1 cellular context compared by ENCODE assay signal in the genomic region with DNA sequence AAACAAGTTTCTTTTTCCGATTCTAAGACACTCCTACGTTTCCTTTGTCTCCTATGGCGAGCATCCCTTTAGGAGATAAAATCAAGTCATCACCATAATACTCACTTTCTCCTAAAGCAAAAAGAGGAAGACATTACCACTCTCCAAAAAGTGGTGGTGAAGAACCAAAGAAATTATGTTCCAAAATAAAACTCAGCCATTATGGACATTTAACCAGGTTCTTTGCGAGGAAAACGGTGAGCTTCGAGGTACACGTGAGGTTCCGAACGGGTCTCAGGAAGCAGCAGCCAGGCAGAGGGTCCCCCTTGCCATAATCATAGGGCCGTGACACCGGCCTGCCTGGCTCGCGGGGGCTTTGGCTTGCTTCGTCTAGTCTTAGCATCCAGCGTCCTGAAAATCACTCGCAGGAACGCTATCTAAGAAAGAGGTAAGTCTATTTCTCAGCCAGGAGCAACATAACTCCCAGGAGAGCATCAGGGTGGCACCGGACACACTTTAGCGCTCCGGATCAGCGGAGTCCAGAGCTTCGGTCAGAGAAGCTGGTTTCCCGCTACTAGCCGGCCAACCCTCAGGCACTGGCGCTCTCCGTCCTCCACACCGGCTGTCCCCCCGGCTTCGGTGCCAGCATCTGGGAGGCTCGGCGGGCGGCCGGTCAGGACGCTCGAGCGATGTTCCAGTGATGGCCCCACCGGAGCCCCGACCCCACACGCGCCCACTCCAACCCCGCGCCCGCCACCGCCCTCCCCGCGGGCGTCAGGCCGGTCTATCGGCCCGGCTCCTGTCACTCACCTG.
A peak's percentile ranks its signal among the peaks of the same experiment; 100 is the strongest.
TF ChIP-seq lines count a peak whose summit lies in the region.

No MANE protein-coding gene starts in this region.

TF ChIP-seq in GM12878, 131 proteins besides CTCF, POLR2A, EP300 and RAD21:
- TF ChIP-seq JUNB (IDR thresholded peaks at IDR 0.05) = no peak
- no peak for TF ChIP-seq TCF3 (IDR thresholded peaks at IDR 0.05; ENCODE audit: borderline replicate concordance, insufficient read depth, low read depth, low read length)
- TF ChIP-seq, protein P1, sequence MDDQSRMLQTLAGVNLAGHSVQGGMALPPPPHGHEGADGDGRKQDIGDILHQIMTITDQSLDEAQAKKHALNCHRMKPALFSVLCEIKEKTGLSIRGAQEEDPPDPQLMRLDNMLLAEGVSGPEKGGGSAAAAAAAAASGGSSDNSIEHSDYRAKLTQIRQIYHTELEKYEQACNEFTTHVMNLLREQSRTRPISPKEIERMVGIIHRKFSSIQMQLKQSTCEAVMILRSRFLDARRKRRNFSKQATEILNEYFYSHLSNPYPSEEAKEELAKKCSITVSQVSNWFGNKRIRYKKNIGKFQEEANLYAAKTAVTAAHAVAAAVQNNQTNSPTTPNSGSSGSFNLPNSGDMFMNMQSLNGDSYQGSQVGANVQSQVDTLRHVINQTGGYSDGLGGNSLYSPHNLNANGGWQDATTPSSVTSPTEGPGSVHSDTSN (IDR thresholded peaks at IDR 0.05; ENCODE audit: insufficient replicate concordance, low read depth, low read length) = peak; percentile 58
- TF ChIP-seq, protein P2, sequence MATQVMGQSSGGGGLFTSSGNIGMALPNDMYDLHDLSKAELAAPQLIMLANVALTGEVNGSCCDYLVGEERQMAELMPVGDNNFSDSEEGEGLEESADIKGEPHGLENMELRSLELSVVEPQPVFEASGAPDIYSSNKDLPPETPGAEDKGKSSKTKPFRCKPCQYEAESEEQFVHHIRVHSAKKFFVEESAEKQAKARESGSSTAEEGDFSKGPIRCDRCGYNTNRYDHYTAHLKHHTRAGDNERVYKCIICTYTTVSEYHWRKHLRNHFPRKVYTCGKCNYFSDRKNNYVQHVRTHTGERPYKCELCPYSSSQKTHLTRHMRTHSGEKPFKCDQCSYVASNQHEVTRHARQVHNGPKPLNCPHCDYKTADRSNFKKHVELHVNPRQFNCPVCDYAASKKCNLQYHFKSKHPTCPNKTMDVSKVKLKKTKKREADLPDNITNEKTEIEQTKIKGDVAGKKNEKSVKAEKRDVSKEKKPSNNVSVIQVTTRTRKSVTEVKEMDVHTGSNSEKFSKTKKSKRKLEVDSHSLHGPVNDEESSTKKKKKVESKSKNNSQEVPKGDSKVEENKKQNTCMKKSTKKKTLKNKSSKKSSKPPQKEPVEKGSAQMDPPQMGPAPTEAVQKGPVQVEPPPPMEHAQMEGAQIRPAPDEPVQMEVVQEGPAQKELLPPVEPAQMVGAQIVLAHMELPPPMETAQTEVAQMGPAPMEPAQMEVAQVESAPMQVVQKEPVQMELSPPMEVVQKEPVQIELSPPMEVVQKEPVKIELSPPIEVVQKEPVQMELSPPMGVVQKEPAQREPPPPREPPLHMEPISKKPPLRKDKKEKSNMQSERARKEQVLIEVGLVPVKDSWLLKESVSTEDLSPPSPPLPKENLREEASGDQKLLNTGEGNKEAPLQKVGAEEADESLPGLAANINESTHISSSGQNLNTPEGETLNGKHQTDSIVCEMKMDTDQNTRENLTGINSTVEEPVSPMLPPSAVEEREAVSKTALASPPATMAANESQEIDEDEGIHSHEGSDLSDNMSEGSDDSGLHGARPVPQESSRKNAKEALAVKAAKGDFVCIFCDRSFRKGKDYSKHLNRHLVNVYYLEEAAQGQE (IDR thresholded peaks at IDR 0.05; ENCODE audit: low read depth, low read length) = peak; percentile 41; the same call in 1 of the 2 replicates
- no peak for TF ChIP-seq KAT2A (conservative IDR thresholded peaks at IDR 0.05; ENCODE audit: control insufficient read depth, low read depth, low read length)
- peak; percentile 25; the same call in 1 of the 2 replicates for TF ChIP-seq LARP7 (IDR thresholded peaks at IDR 0.05)
- TF ChIP-seq, protein P3, sequence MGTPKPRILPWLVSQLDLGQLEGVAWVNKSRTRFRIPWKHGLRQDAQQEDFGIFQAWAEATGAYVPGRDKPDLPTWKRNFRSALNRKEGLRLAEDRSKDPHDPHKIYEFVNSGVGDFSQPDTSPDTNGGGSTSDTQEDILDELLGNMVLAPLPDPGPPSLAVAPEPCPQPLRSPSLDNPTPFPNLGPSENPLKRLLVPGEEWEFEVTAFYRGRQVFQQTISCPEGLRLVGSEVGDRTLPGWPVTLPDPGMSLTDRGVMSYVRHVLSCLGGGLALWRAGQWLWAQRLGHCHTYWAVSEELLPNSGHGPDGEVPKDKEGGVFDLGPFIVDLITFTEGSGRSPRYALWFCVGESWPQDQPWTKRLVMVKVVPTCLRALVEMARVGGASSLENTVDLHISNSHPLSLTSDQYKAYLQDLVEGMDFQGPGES (IDR thresholded peaks at IDR 0.05) = no peak
